In genomic region chr11:128867277-128867676, GRCh38 we compare ENCODE assay signal across 20 cellular contexts. TPM values are rescaled to one million over a fixed set of nuclear protein-coding genes. Genes with fewer than 3 reads are reported as not detected.
DNase-seq lines count a peak whose midpoint lies in the region; ATAC-seq lines count a peak whose summit lies in the region.
"Had no signal": no experiment of that assay in that cellular context is flagged by ENCODE, and none has a peak within 500 bp of the region (broad histone marks: within the 10 kb centered on the region; RNA-seq: fewer than 3 reads in every experiment).

Gene KCNJ1 (minus strand): TSS chr11:128867296. CDS start chr11:128840243, 27,053 bp downstream.

- peak in 1 of 2 donors; percentile 22 for DNase-seq in activated naive CD4-positive, alpha-beta T cell treated with anti-CD3 and anti-CD28 coated beads, Interleukin-2, amount 50 U/mL, for 72 hours (ENCODE audit: low spot score in 2 of 2)
- DNase-seq in activated naive CD4-positive, alpha-beta T cell treated with anti-CD3 and anti-CD28 coated beads, Interleukin-2, amount 50 U/mL, for 16 hours, result no peak
- DNase-seq in NCI-H510A treated with DMSO at 0.1 percent for 48 hours (lab: John Stamatoyannopoulos, UW), result peak; percentile 21
- no peak for DNase-seq in effector memory CD8-positive, alpha-beta T cell
- no peak for DNase-seq in stimulated activated naive CD8-positive, alpha-beta T cell treated with anti-CD3 and anti-CD28 coated beads, Interleukin-15, Interleukin-2, amounts not matched to agents 100 U/mL and 50 U/mL, for 24 hours
- DNase-seq in UCSD-AML1 (lab: John Stamatoyannopoulos, UW; ENCODE audit: unreplicated experiment), result no peak
- DNase-seq: body of pancreas; Caco-2; MV-4-11; NCI-H187 treated with DMSO at 0.1 percent for 48 hours; NCI-H446 treated with DMSO at 0.1 percent for 48 hours; pancreas; SHP77; stimulated activated naive CD4-positive, alpha-beta T cell treated with Interleukin-2 at 50 U/mL for 16 hours; T-cell; upper lobe of left lung had no signal

- H3K4me3 Mint-ChIP-seq in effector memory CD8-positive, alpha-beta T cell, result no peak within 1 kb of the TSS
- H3K4me3 Mint-ChIP-seq: activated naive CD8-positive, alpha-beta T cell; naive thymus-derived CD8-positive, alpha-beta T cell; T-cell had no signal

- H3K27ac Mint-ChIP-seq in activated naive CD4-positive, alpha-beta T cell treated with anti-CD3 and anti-CD28 coated beads, Interleukin-2, amount 50 U/mL, for 72 hours, result no peak within 1 kb of the TSS
- H3K27ac Mint-ChIP-seq in effector memory CD8-positive, alpha-beta T cell, result no peak within 1 kb of the TSS
- H3K27ac Mint-ChIP-seq: activated naive CD8-positive, alpha-beta T cell had no signal

- H3K36me3 Mint-ChIP-seq in activated naive CD4-positive, alpha-beta T cell treated with anti-CD3 and anti-CD28 coated beads, Interleukin-2, amount 50 U/mL, for 72 hours, result no peaks in the 10 kb centered on the region
- peaks cover 5% of the 10 kb centered on the region for H3K36me3 Mint-ChIP-seq in effector memory CD8-positive, alpha-beta T cell (ENCODE audit: insufficient read depth)
- H3K36me3 Mint-ChIP-seq: activated naive CD8-positive, alpha-beta T cell; naive thymus-derived CD8-positive, alpha-beta T cell; T-cell had no signal

- no peaks in the 10 kb centered on the region for H3K4me1 Mint-ChIP-seq in effector memory CD8-positive, alpha-beta T cell (ENCODE audit: low read depth in 2 of 2)

- ATAC-seq in activated naive CD4-positive, alpha-beta T cell treated with anti-CD3 and anti-CD28 coated beads, Interleukin-2, amount 50 U/mL, for 72 hours, result peak; percentile 46 to 53
- peak; percentile 15 for ATAC-seq in effector memory CD8-positive, alpha-beta T cell (replicated peaks)
- peak; percentile 20 for ATAC-seq in stimulated activated naive CD8-positive, alpha-beta T cell treated with anti-CD3 and anti-CD28 coated beads, Interleukin-15, Interleukin-2, amounts not matched to agents 100 U/mL and 50 U/mL, for 24 hours
- ATAC-seq in GM18867 (IDR thresholded peaks at IDR 0.05; ENCODE audit: unreplicated experiment), result no peak
- ATAC-seq: body of pancreas, sciatic nerve had no signal

- no peaks in the 10 kb centered on the region for H3K9me3 Mint-ChIP-seq in activated naive CD4-positive, alpha-beta T cell treated with anti-CD3 and anti-CD28 coated beads, Interleukin-2, amount 50 U/mL, for 72 hours
- H3K9me3 Mint-ChIP-seq in effector memory CD8-positive, alpha-beta T cell, result no peaks in the 10 kb centered on the region
- H3K9me3 Mint-ChIP-seq: naive thymus-derived CD8-positive, alpha-beta T cell; T-cell had no signal

- H3K27me3 Mint-ChIP-seq in effector memory CD8-positive, alpha-beta T cell, result peaks cover 0 to 8% of the 10 kb centered on the region in 2 donors
- H3K27me3 Mint-ChIP-seq: activated naive CD8-positive, alpha-beta T cell had no signal

RNA-seq across cellular contexts. Expression of gene KCNJ1, which starts in this region (rescaled TPM):
- not detected for total RNA-seq in activated naive CD4-positive, alpha-beta T cell treated with anti-CD3 and anti-CD28 coated beads, Interleukin-2, amount 50 U/mL, for 72 hours
- total RNA-seq: body of pancreas; Caco-2; naive thymus-derived CD8-positive, alpha-beta T cell; T-cell had no signal

Comparison
In these comparisons a context has a peak if more than half of its experiments do, and no peak if none do; other contexts are left out.
1. Peak in ATAC-seq in activated naive CD4-positive, alpha-beta T cell treated with anti-CD3 and anti-CD28 coated beads, Interleukin-2, amount 50 U/mL, for 72 hours; RNA of the gene not detected or under 1 TPM.